9 cellular contexts compared by ENCODE assay signal in genomic region chr21:22791986-22792560, GRCh38.
A peak's percentile ranks its signal among the peaks of the same experiment; 100 is the strongest.
DNase-seq lines count a peak whose midpoint lies in the region; ATAC-seq, FAIRE-seq and TF ChIP-seq lines count a peak whose summit lies in the region.
"Had no signal": no experiment of that assay in that cellular context is flagged by ENCODE, and none has a peak within 500 bp of the region (broad histone marks: within the 10 kb centered on the region; RNA-seq: fewer than 3 reads in every experiment).

No MANE protein-coding gene starts in this region.

- H3K4me3 ChIP-seq in Caco-2 (ENCODE audit: low read depth, low read length) (no peak overlapping the region), suprapubic skin (no peak overlapping the region)
- H3K4me3 ChIP-seq: skin epidermis had no signal

- no TSS peak for BruUV-seq in Caco-2 (replicated peaks; lab: Mats Ljungman, UMichigan)

- no peak overlapping the region for H3K4me3 Mint-ChIP-seq in Caco-2 (ENCODE audit: unreplicated experiment)
- no peak overlapping the region for H3K4me3 Mint-ChIP-seq in activated B cell treated with CpG ODN at 0.5 μM for 24 hours

- TF ChIP-seq POLR2A in H54 (IDR thresholded peaks at IDR 0.05; ENCODE audit: low read depth, low read length) (no peak), suprapubic skin (IDR thresholded peaks at IDR 0.05) (no peak)

- TF ChIP-seq CTCF in Caco-2 (IDR thresholded peaks at IDR 0.05; ENCODE audit: insufficient read depth in 1 of 2, low read depth in 1 of 2, low read length in 1 of 2, severe bottlenecking in 1 of 2, unreplicated experiment in 1 of 2) (peak; percentile 55 to 59), activated B cell treated with CpG ODN at 0.5 μM for 24 hours (IDR thresholded peaks at IDR 0.05) (peak; percentile 94), suprapubic skin (IDR thresholded peaks at IDR 0.05) (peak; percentile 39 to 56)

- intact Hi-C loops in Caco-2 (cut with micrococcal nuclease; ENCODE audit: unreplicated experiment) (loop anchor here (1.0 to 10.0 kb wide), 3 partner anchors 727 to 1628 kb away; no protein-coding TSS in a partner anchor), activated B cell treated with CpG ODN at 0.5 μM for 24 hours (cut with micrococcal nuclease) (loop anchor here (1.0 to 5.0 kb wide), 4 partner anchors 1176 to 1793 kb away; no protein-coding TSS in a partner anchor)

- ATAC-seq in activated B cell treated with CpG ODN at 0.5 μM for 24 hours (ENCODE audit: low read depth) (no peak), GM21737 (IDR thresholded peaks at IDR 0.05; ENCODE audit: unreplicated experiment) (no peak), GM21529 (IDR thresholded peaks at IDR 0.05; ENCODE audit: unreplicated experiment) (no peak)

- H3K4me1 Mint-ChIP-seq in Caco-2 (ENCODE audit: low read depth, unreplicated experiment) (no peaks in the 10 kb centered on the region), activated B cell treated with CpG ODN at 0.5 μM for 24 hours (no peaks in the 10 kb centered on the region)

- CTCF ChIA-PET in Caco-2 (lab: Charles Lee) = no interaction called here
- CTCF ChIA-PET in activated B cell treated with CpG ODN at 0.5 μM for 24 hours (lab: Charles Lee) = interaction anchor here (1.0 to 1.1 kb wide), 3 partner anchors 1627 to 1791 kb away, joined by 3 to 4 read pairs (median 3); no protein-coding TSS in a partner anchor

- peak; percentile 61 for FAIRE-seq in H54 (lab: Jason Lieb, UNC)

- POLR2A ChIA-PET in Caco-2 (lab: Charles Lee) (no interaction called here), activated B cell treated with CpG ODN at 0.5 μM for 24 hours (lab: Charles Lee) (no interaction called here)

- no peak overlapping the region for H3K27ac ChIP-seq in suprapubic skin
- H3K27ac ChIP-seq: skin epidermis had no signal

- H3K36me3 Mint-ChIP-seq in Caco-2 (ENCODE audit: insufficient read depth, unreplicated experiment) (no peaks in the 10 kb centered on the region), activated B cell treated with CpG ODN at 0.5 μM for 24 hours (ENCODE audit: low read depth) (no peaks in the 10 kb centered on the region)

- 1% methylated on average over 3 of the region's 3 CpGs for WGBS in suprapubic skin

- no peaks in the 10 kb centered on the region for H3K9me3 ChIP-seq in Caco-2
- H3K9me3 ChIP-seq in suprapubic skin = no peaks in the 10 kb centered on the region

- no peaks in the 10 kb centered on the region for H3K9me3 Mint-ChIP-seq in Caco-2 (ENCODE audit: unreplicated experiment)
- H3K9me3 Mint-ChIP-seq in activated B cell treated with CpG ODN at 0.5 μM for 24 hours = no peaks in the 10 kb centered on the region

- DNase-seq in Caco-2 = peak in 1 of 2 experiments; percentile 40
- DNase-seq in H54 (ENCODE audit: insufficient read length, low spot score) = no peak
- DNase-seq in NCI-H2196 (lab: John Stamatoyannopoulos, UW; ENCODE audit: unreplicated experiment) = peak; percentile 47
- no peak for DNase-seq in activated B cell treated with CpG ODN at 0.5 μM for 24 hours
- DNase-seq in hippocampal formation (lab: John Stamatoyannopoulos, UW) = peak; percentile 0 to 70
- no peak for DNase-seq in suprapubic skin (ENCODE audit: low spot score in 2 of 2)

- TF ChIP-seq EP300 in suprapubic skin (IDR thresholded peaks at IDR 0.05) = no peak

- H3K27me3 Mint-ChIP-seq in Caco-2 (ENCODE audit: insufficient read depth, unreplicated experiment) = no peaks in the 10 kb centered on the region
- no peaks in the 10 kb centered on the region for H3K27me3 Mint-ChIP-seq in activated B cell treated with CpG ODN at 0.5 μM for 24 hours

- H3K27ac Mint-ChIP-seq in Caco-2 (ENCODE audit: unreplicated experiment) (no peak overlapping the region), activated B cell treated with CpG ODN at 0.5 μM for 24 hours (no peak overlapping the region)

- H3K4me1 ChIP-seq in Caco-2 (no peaks in the 10 kb centered on the region), suprapubic skin (no peaks in the 10 kb centered on the region)

- H3K27me3 ChIP-seq in Caco-2 (replicated peaks; ENCODE audit: control insufficient read depth, insufficient read depth, low read length) (no peaks in the 10 kb centered on the region), suprapubic skin (no peaks in the 10 kb centered on the region)

- H3K36me3 ChIP-seq in Caco-2 (ENCODE audit: control insufficient read depth, insufficient read depth, low read length) = no peaks in the 10 kb centered on the region
- no peaks in the 10 kb centered on the region for H3K36me3 ChIP-seq in suprapubic skin

Comparison
In these comparisons a context has a peak if more than half of its experiments do, and no peak if none do; other contexts are left out.
1. DNase-seq: peak in NCI-H2196 (single experiment) and hippocampal formation (2 of 2); none in H54 (single experiment), activated B cell treated with CpG ODN at 0.5 μM for 24 hours (single experiment) and suprapubic skin (0 of 2).
2. Peak in every context shown above with its lines, with median percentiles within 50 percentile points of each other: CTCF ChIP-seq.